ENCODE assay signal across 1 cellular context in the genomic region with DNA sequence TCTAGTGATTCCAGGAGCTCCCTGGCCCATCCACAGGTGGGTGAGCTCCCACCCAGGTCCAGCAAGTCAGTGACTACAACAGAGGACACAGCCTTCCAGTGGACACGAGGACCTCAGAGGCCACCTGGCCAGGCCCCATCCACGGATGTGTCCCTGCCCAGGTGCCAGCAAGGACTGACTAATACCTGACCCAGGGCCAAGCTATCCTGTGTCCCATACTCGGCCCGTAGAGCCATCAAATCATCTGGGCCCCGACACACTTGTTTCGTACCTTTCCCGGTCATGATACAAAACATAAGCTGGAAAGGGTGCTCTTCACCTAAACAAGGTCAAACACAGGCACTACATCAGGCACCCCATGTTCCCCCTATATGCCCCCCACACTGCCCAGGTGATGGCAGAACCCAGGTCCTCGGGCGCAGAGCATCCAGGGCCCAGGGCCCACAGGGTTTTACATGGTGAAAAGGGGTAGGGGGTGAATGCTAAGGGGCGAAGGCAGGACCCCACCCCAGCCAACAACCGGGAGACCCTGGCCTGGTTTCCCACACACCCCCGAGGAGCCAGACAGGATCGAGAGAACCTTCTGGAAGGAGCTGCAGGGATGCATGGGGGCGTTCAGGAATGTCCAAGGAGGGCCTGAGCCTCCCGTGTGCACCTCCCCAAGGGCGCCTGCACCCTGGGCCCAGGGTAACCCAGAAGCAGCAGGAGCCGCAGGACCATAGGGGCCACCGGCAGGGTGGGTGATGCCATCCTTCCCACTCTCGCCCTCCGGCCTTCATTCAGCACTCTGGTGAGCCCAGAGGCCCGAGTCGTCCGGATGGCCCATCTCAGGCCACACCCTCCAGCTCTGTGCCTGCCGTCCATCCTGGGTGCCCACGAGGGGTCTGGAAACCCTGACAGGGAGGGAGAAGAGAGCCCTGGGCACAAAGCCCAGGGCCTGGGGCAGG.
TF ChIP-seq lines count a peak whose summit lies in the region.

No MANE protein-coding gene starts in this region.

TF ChIP-seq in GM23338, 12 proteins besides CTCF, POLR2A, EP300 and RAD21:
- no peak for TF ChIP-seq ZNF462 (CRISPR knock-in tag; IDR thresholded peaks at IDR 0.05)
